Comparison of ENCODE assay signal across 19 cellular contexts in genomic region chr13:24086642-24087041, GRCh38.
A peak's percentile ranks its signal among the peaks of the same experiment; 100 is the strongest.
DNase-seq lines count a peak whose midpoint lies in the region; ATAC-seq, FAIRE-seq and TF ChIP-seq lines count a peak whose summit lies in the region.
"Had no signal": no experiment of that assay in that cellular context is flagged by ENCODE, and none has a peak within 500 bp of the region (broad histone marks: within the 10 kb centered on the region; RNA-seq: fewer than 3 reads in every experiment).

No MANE protein-coding gene starts in this region.

- H3K14ac ChIP-seq in trophoblast cell (ENCODE audit: low read length), result no peak overlapping the region

- no peaks in the 10 kb centered on the region for H3K79me1 ChIP-seq in trophoblast cell (ENCODE audit: low read length)

- TF ChIP-seq EP300 in neural cell (conservative IDR thresholded peaks at IDR 0.05; ENCODE audit: poor library complexity, severe bottlenecking), result no peak

- no peak overlapping the region for H3K18ac ChIP-seq in trophoblast cell (ENCODE audit: low read length)

- no peak overlapping the region for H2AK5ac ChIP-seq in trophoblast cell (ENCODE audit: low read length)

- H3K36me3 ChIP-seq in kidney (ENCODE audit: control insufficient read depth in 1 of 2, insufficient read depth in 2 of 2, low read length in 2 of 2), result no peaks in the 10 kb centered on the region
- H3K36me3 ChIP-seq in neural cell (ENCODE audit: insufficient read depth, low read length), result no peaks in the 10 kb centered on the region
- H3K36me3 ChIP-seq in trophoblast cell (ENCODE audit: control insufficient read depth in 1 of 2, insufficient read depth in 2 of 2, low read length in 2 of 2), result no peaks in the 10 kb centered on the region

- H3K4me1 Mint-ChIP-seq in brain, result peaks cover 74% of the 10 kb centered on the region

- no CpG with 5 or more reads among the region's 6 CpGs for WGBS in trophoblast cell (ENCODE audit: extremely low coverage, insufficient coverage, insufficient read length)

- no peak overlapping the region for H2BK12ac ChIP-seq in trophoblast cell (ENCODE audit: low read length)

- H3K4ac ChIP-seq in trophoblast cell (ENCODE audit: low read depth, low read length), result no peak overlapping the region

- no peak for TF ChIP-seq CTCF in brain (conservative IDR thresholded peaks at IDR 0.05)
- TF ChIP-seq CTCF in kidney (IDR thresholded peaks at IDR 0.05; ENCODE audit: borderline replicate concordance, extremely low read depth, insufficient read depth), result no peak
- TF ChIP-seq CTCF in neural cell (IDR thresholded peaks at IDR 0.05; ENCODE audit: poor library complexity, severe bottlenecking), result no peak

- H3K27ac ChIP-seq in kidney (ENCODE audit: low read depth in 2 of 2, low read length in 2 of 2) (peak overlapping the region; percentile 49 to 78), neural cell (ENCODE audit: low read length) (peak overlapping the region; percentile 95), trophoblast cell (ENCODE audit: low read depth, low read length) (no peak overlapping the region)
- H3K27ac ChIP-seq: GM23248 had no signal

- no peak overlapping the region for H4K8ac ChIP-seq in trophoblast cell (ENCODE audit: low read depth, low read length)

- FAIRE-seq in kidney (lab: Jason Lieb, UNC), result no peak
- FAIRE-seq: G401.6, K562, RCC 7860 had no signal

- no peaks in the 10 kb centered on the region for H4K20me1 ChIP-seq in neural cell (ENCODE audit: insufficient read depth)

- H2BK5ac ChIP-seq in trophoblast cell (ENCODE audit: low read depth, low read length, poor library complexity), result no peak overlapping the region

- H3K9me3 ChIP-seq in kidney (ENCODE audit: control insufficient read depth in 1 of 2, low read length in 2 of 2) (no peaks in the 10 kb centered on the region), neural cell (ENCODE audit: low read length) (no peaks in the 10 kb centered on the region), trophoblast cell (ENCODE audit: insufficient read depth, low read depth, low read length) (no peaks in the 10 kb centered on the region)

- peak overlapping the region in 2 of 5 experiments; percentile 7 to 25 for H3K4me3 Mint-ChIP-seq in brain

- H3K9ac ChIP-seq in kidney (ENCODE audit: low read length in 2 of 2) (no peak overlapping the region), neural cell (ENCODE audit: low read length) (no peak overlapping the region), trophoblast cell (ENCODE audit: low read length) (no peak overlapping the region)
- H3K9ac ChIP-seq: GM23248 had no signal

- H3K27me3 ChIP-seq in neural cell (ENCODE audit: insufficient read depth, low read depth, low read length) (no peaks in the 10 kb centered on the region), trophoblast cell (ENCODE audit: insufficient read depth, low read length) (no peaks in the 10 kb centered on the region)

- H4K91ac ChIP-seq in trophoblast cell (ENCODE audit: low read depth, low read length), result no peak overlapping the region

- H3K79me2 ChIP-seq in neural cell (replicated peaks; ENCODE audit: insufficient read depth, low read length), result no peaks in the 10 kb centered on the region
- no peaks in the 10 kb centered on the region for H3K79me2 ChIP-seq in trophoblast cell (ENCODE audit: control insufficient read depth, insufficient read depth, low read length, poor library complexity)

- H3K4me3 ChIP-seq in kidney (ENCODE audit: low read length in 2 of 2) (no peak overlapping the region), neural cell (ENCODE audit: low read length) (no peak overlapping the region), trophoblast cell (ENCODE audit: low read depth, low read length) (no peak overlapping the region)
- H3K4me3 ChIP-seq: GM23248, K562 had no signal

- peaks cover 0 to 4% (median 0%) of the 10 kb centered on the region in 5 experiments for H3K9me3 Mint-ChIP-seq in brain

- H2BK120ac ChIP-seq in trophoblast cell (ENCODE audit: insufficient read depth, low read length, poor library complexity), result no peak overlapping the region

- no peaks in the 10 kb centered on the region for H3K9me2 ChIP-seq in neural cell (ENCODE audit: insufficient read depth, low read length)

- peaks cover 5% of the 10 kb centered on the region for H3F3A ChIP-seq in neural cell (ENCODE audit: insufficient read depth, low read length, poor library complexity, severe bottlenecking)

- TF ChIP-seq RAD21 in neural cell (conservative IDR thresholded peaks at IDR 0.05), result no peak

- no peak for ATAC-seq in HG03139 (IDR thresholded peaks at IDR 0.05; ENCODE audit: unreplicated experiment)
- ATAC-seq in GM21717 (IDR thresholded peaks at IDR 0.05; ENCODE audit: unreplicated experiment), result no peak
- ATAC-seq: K562, Right ventricle myocardium inferior had no signal

- no peaks in the 10 kb centered on the region for H3K36me3 Mint-ChIP-seq in brain

- no peak overlapping the region for H4K12ac ChIP-seq in trophoblast cell (ENCODE audit: low read depth, low read length)

- H3K23ac ChIP-seq in trophoblast cell (ENCODE audit: low read length), result no peak overlapping the region

- H3K4me2 ChIP-seq in neural cell (ENCODE audit: low read length), result no peak overlapping the region
- H3K4me2 ChIP-seq in trophoblast cell (ENCODE audit: low read length), result no peak overlapping the region

- intact Hi-C loops in kidney (cut with DNase I), result no loop called here

- H3K4me1 ChIP-seq in kidney (ENCODE audit: control insufficient read depth in 1 of 2, insufficient read depth in 1 of 2, low read depth in 1 of 2, low read length in 2 of 2) (peaks cover 13 to 27% of the 10 kb centered on the region in 2 donors), trophoblast cell (ENCODE audit: control insufficient read depth in 1 of 2, insufficient read depth in 2 of 2, low read length in 2 of 2) (no peaks in the 10 kb centered on the region)

- peaks cover 3% of the 10 kb centered on the region for H3K27me3 Mint-ChIP-seq in brain

- DNase-seq in kidney (no peak), hepatic stellate cell (ENCODE audit: low spot score) (no peak), trophoblast cell (no peak)
- DNase-seq: ACHN, AML-193, DMS 273 treated with DMSO at 0.1 percent for 48 hours, DND-41, GM23248, NCI-H1092 treated with DMSO at 0.1 percent for 48 hours, NCI-H2081, NCI-H2171 treated with DMSO at 0.1 percent for 48 hours had no signal

- H2AFZ ChIP-seq in neural cell (ENCODE audit: low read depth, low read length), result no peak overlapping the region
- H2AFZ ChIP-seq in trophoblast cell (ENCODE audit: insufficient read depth, low read length, poor library complexity), result no peak overlapping the region
- H2AFZ ChIP-seq: GM23248 had no signal

- peak overlapping the region; percentile 60 to 97 (median 70) for H3K27ac Mint-ChIP-seq in brain

TF ChIP-seq in neural cell, 6 proteins besides CTCF, POLR2A, EP300 and RAD21:
- TF ChIP-seq MXI1 (conservative IDR thresholded peaks at IDR 0.05; ENCODE audit: poor library complexity, severe bottlenecking), result no peak
- TF ChIP-seq REST (IDR thresholded peaks at IDR 0.05; ENCODE audit: borderline replicate concordance), result no peak
- TF ChIP-seq TAF1 (IDR thresholded peaks at IDR 0.05; ENCODE audit: low read depth), result no peak
- TF ChIP-seq POLR2AphosphoS5 (IDR thresholded peaks at IDR 0.05), result no peak
- TF ChIP-seq SMC3 (conservative IDR thresholded peaks at IDR 0.05; ENCODE audit: poor library complexity), result no peak
- TF ChIP-seq EZH2 (IDR thresholded peaks at IDR 0.05; ENCODE audit: borderline replicate concordance, insufficient read depth, low read length, poor library complexity, severe bottlenecking), result no peak
